8 cellular contexts compared by ENCODE assay signal in genomic region chr9:125428060-125428481, GRCh38.
DNase-seq lines count a peak whose midpoint lies in the region; ATAC-seq and TF ChIP-seq lines count a peak whose summit lies in the region.

No MANE protein-coding gene starts in this region.

- H3K4me3 ChIP-seq in PC-3 (ENCODE audit: low read length) (no peak overlapping the region), fibroblast of the aortic adventitia (ENCODE audit: low read depth, low read length) (no peak overlapping the region), ascending aorta (no peak overlapping the region)

- no peak overlapping the region for H3K27ac ChIP-seq in PC-3 (ENCODE audit: low read length)
- no peak overlapping the region for H3K27ac ChIP-seq in ascending aorta

- no peak overlapping the region for H3K4me2 ChIP-seq in PC-3 (ENCODE audit: low read length)

- no peaks in the 10 kb centered on the region for H3K9me3 ChIP-seq in PC-3 (ENCODE audit: low read length)
- H3K9me3 ChIP-seq in ascending aorta, result no peaks in the 10 kb centered on the region

- H4K20me1 ChIP-seq in PC-3 (ENCODE audit: low read length), result no peaks in the 10 kb centered on the region

- H2AFZ ChIP-seq in PC-3 (ENCODE audit: low read length), result no peak overlapping the region

- BruUV-seq in PC-3 (replicated peaks; lab: Mats Ljungman, UMichigan), result no TSS peak

- no peaks in the 10 kb centered on the region for H3K36me3 ChIP-seq in PC-3 (ENCODE audit: low read depth, low read length)
- H3K36me3 ChIP-seq in ascending aorta, result no peaks in the 10 kb centered on the region

- no peaks in the 10 kb centered on the region for H3F3A ChIP-seq in PC-3 (ENCODE audit: low read length, unreplicated experiment)

- no peaks in the 10 kb centered on the region for H3K79me2 ChIP-seq in PC-3 (ENCODE audit: low read length)

- intact Hi-C loops in PC-3 (cut with micrococcal nuclease), result no loop called here
- intact Hi-C loops in ascending aorta (cut with DNase I), result no loop called here

- ATAC-seq in PC-3, result peak; percentile 37; the same call in 1 of the 2 replicates
- ATAC-seq in HG03432 (IDR thresholded peaks at IDR 0.05; ENCODE audit: unreplicated experiment), result no peak

- peak; percentile 74 for TF ChIP-seq CTCF in PC-3 (conservative IDR thresholded peaks at IDR 0.05; ENCODE audit: low read depth, low read length)
- peak; percentile 48 for TF ChIP-seq CTCF in fibroblast of the aortic adventitia (IDR thresholded peaks at IDR 0.05; ENCODE audit: insufficient read depth, low read length)
- peak in 1 of 3 experiments; percentile 5 for TF ChIP-seq CTCF in ascending aorta (IDR thresholded peaks at IDR 0.05)

- H3K4me1 ChIP-seq in PC-3 (ENCODE audit: insufficient read depth, low read length), result no peaks in the 10 kb centered on the region
- no peaks in the 10 kb centered on the region for H3K4me1 ChIP-seq in ascending aorta

- DNase-seq in 8988T (peak; percentile 67), GDM1 (lab: John Stamatoyannopoulos, UW) (peak; percentile 8), PC-3 (peak; percentile 54), fibroblast of the aortic adventitia (ENCODE audit: low read depth) (no peak), NCI-H187 (lab: John Stamatoyannopoulos, UW) (no peak), ascending aorta (ENCODE audit: low spot score in 2 of 2) (no peak), GOT3 (lab: John Stamatoyannopoulos, UW) (no peak)

- no peaks in the 10 kb centered on the region for H3K9me2 ChIP-seq in PC-3 (replicated peaks; ENCODE audit: low read length)

- POLR2A ChIA-PET in PC-3 (lab: Charles Lee; ENCODE audit: unreplicated experiment), result no interaction called here

- CTCF ChIA-PET in PC-3 (lab: Charles Lee), result no interaction called here

- no peak overlapping the region for H3K9ac ChIP-seq in PC-3 (ENCODE audit: low read length)

- H3K27me3 ChIP-seq in PC-3 (ENCODE audit: low read length) (no peaks in the 10 kb centered on the region), ascending aorta (no peaks in the 10 kb centered on the region)

Comparison
In these comparisons a context has a peak if more than half of its experiments do, and no peak if none do; other contexts are left out.
1. DNase-seq: peak in 8988T (single experiment), GDM1 (single experiment) and PC-3 (single experiment); none in fibroblast of the aortic adventitia (single experiment), NCI-H187 (0 of 2), ascending aorta (0 of 2) and GOT3 (single experiment).